ENCODE assay signal across 1 cellular context in genomic region chr22:41983516-41983915, GRCh38.
TF ChIP-seq lines count a peak whose summit lies in the region.

No MANE protein-coding gene starts in this region.

TF ChIP-seq in K562, 482 proteins besides CTCF, POLR2A, EP300 and RAD21:
- TF ChIP-seq BACH1 (tag; IDR thresholded peaks at IDR 0.05) (no peak), KAT8 (IDR thresholded peaks at IDR 0.05; ENCODE audit: low read depth) (no peak), CEBPG (CRISPR knock-in tag; IDR thresholded peaks at IDR 0.05) (no peak), CEBPG (tag; conservative IDR thresholded peaks at IDR 0.05 in 1 of 2, IDR thresholded peaks at IDR 0.05 in 1 of 2) (0 out of 4 replicates have a peak, but pooled peaks of 1 of the 2 experiments have one; percentile 10), CEBPB (tag; IDR thresholded peaks at IDR 0.05) (peak; percentile 35; the same call in 1 of the 2 replicates)
